ENCODE assay signal across 9 cellular contexts in genomic region chr22:39661842-39662676, GRCh38.
DNase-seq lines count a peak whose midpoint lies in the region; ATAC-seq and TF ChIP-seq lines count a peak whose summit lies in the region.
"Had no signal": no experiment of that assay in that cellular context is flagged by ENCODE, and none has a peak within 500 bp of the region (broad histone marks: within the 10 kb centered on the region; RNA-seq: fewer than 3 reads in every experiment).

No MANE protein-coding gene starts in this region.

- H3K9me3 Mint-ChIP-seq in mesothelial cell of epicardium: no peaks in the 10 kb centered on the region

- no peak overlapping the region for H3K27ac Mint-ChIP-seq in mesothelial cell of epicardium

- peak; percentile 82 for DNase-seq in RWPE2 (ENCODE audit: low spot score)
- DNase-seq in activated effector memory CD4-positive, alpha-beta T cell treated with Interleukin-2 at 50 U/mL for 16 hours: peak; percentile 71
- DNase-seq in mesothelial cell of epicardium (ENCODE audit: low spot score in 2 of 2, unreplicated experiment in 2 of 2): peak in 1 of 2 experiments; percentile 59
- peak; percentile 85 for DNase-seq in stimulated activated naive CD8-positive, alpha-beta T cell treated with anti-CD3 and anti-CD28 coated beads, Interleukin-15, Interleukin-2, amounts not matched to agents 100 U/mL and 50 U/mL, for 24 hours
- no peak for DNase-seq in occipital lobe (lab: John Stamatoyannopoulos, UW)
- DNase-seq in brain microvascular endothelial cell: no peak
- no peak for DNase-seq in SHP77 (lab: John Stamatoyannopoulos, UW)
- no peak for DNase-seq in Kasumi-1 (lab: John Stamatoyannopoulos, UW)
- DNase-seq: IMR-90 had no signal

- H3K4me1 ChIP-seq in RWPE2 (ENCODE audit: insufficient read depth, poor library complexity, severe bottlenecking): no peaks in the 10 kb centered on the region

- ATAC-seq in RWPE2 (ENCODE audit: low read depth): peak; percentile 85
- peak; percentile 55 for ATAC-seq in stimulated activated naive CD8-positive, alpha-beta T cell treated with anti-CD3 and anti-CD28 coated beads, Interleukin-15, Interleukin-2, amounts not matched to agents 100 U/mL and 50 U/mL, for 24 hours

- no peak overlapping the region for H3K27ac ChIP-seq in RWPE2 (ENCODE audit: poor library complexity, severe bottlenecking)
- H3K27ac ChIP-seq in brain microvascular endothelial cell: no peak overlapping the region

- H3K4me1 Mint-ChIP-seq in mesothelial cell of epicardium: peaks cover 7% of the 10 kb centered on the region

- no peak for TF ChIP-seq CTCF in RWPE2 (IDR thresholded peaks at IDR 0.05; ENCODE audit: poor library complexity, severe bottlenecking)
- no peak for TF ChIP-seq CTCF in mesothelial cell of epicardium (IDR thresholded peaks at IDR 0.05; ENCODE audit: unreplicated experiment)
- no peak for TF ChIP-seq CTCF in brain microvascular endothelial cell (IDR thresholded peaks at IDR 0.05; ENCODE audit: low read depth, low read length, missing control alignments)

- in situ Hi-C loops in brain microvascular endothelial cell (cut with HindIII; ENCODE audit: low pct_ligation_motif_present, low sequenced_read_pairs): no loop called here

- H3K27me3 ChIP-seq in RWPE2 (ENCODE audit: insufficient read depth, poor library complexity, severe bottlenecking): peaks cover 6% of the 10 kb centered on the region
- peaks cover 52% of the 10 kb centered on the region for H3K27me3 ChIP-seq in brain microvascular endothelial cell (replicated peaks)

- peak overlapping the region; percentile 26 for H3K4me3 ChIP-seq in RWPE2 (ENCODE audit: severe bottlenecking)
- H3K4me3 ChIP-seq in brain microvascular endothelial cell (ENCODE audit: low read depth, low read length): no peak overlapping the region

- H3K4me3 Mint-ChIP-seq in mesothelial cell of epicardium: peak overlapping the region; percentile 61

- H3K36me3 ChIP-seq in RWPE2 (ENCODE audit: low read depth) (no peaks in the 10 kb centered on the region), brain microvascular endothelial cell (replicated peaks) (no peaks in the 10 kb centered on the region)

- peaks cover 89% of the 10 kb centered on the region for H3K27me3 Mint-ChIP-seq in mesothelial cell of epicardium (ENCODE audit: low read depth)

- no peaks in the 10 kb centered on the region for H3K9me3 ChIP-seq in RWPE2 (ENCODE audit: severe bottlenecking)

- no peaks in the 10 kb centered on the region for H3K36me3 Mint-ChIP-seq in mesothelial cell of epicardium

Comparison
In these comparisons a context has a peak if more than half of its experiments do, and no peak if none do; other contexts are left out.
1. DNase-seq: peak in RWPE2 (single experiment), activated effector memory CD4-positive, alpha-beta T cell treated with Interleukin-2 at 50 U/mL for 16 hours (single experiment) and stimulated activated naive CD8-positive, alpha-beta T cell treated with anti-CD3 and anti-CD28 coated beads, Interleukin-15, Interleukin-2, amounts not matched to agents 100 U/mL and 50 U/mL, for 24 hours (single experiment); none in occipital lobe (single experiment), brain microvascular endothelial cell (single experiment), SHP77 (0 of 2) and Kasumi-1 (0 of 2).